ENCODE assay signal across 8 cellular contexts in the genomic region with DNA sequence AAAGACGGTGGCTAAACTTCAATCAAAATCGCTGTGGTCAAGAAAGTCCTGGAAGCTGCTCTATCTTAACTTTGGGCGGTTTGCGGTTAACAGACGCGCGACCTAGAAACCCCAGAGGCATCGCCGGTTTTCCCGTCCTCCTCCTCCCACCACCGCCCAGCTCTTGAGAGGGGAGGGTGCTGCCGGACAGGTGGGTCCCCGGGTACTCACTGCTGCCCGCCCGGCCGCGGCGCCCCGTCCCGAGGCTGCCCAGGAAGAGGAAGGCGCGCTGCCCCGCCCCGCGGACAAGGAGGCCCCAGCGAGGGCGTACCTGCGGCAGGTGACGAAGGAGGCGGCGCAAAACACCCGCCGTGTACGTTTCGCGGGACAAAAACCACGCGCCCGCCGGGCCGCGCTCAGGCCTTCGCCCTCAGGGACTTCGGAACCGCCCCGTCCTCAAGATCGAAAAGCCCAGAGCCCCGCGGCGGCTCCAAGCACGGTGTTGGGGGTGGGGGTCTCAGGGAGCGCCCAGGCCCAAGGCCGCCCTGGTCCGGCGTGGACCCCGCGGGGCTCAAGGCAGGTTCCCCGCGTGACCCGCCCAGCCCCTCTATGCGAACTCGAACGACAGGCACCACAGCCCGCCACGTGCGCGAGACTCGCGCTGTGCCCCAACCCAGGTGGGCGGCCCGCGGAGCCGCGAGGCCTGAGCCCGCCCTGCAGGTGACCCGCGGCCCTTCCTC. TPM values are rescaled to one million over a fixed set of nuclear protein-coding genes. Genes with fewer than 3 reads are reported as not detected.
DNase-seq lines count a peak whose midpoint lies in the region; ATAC-seq lines count a peak whose summit lies in the region.

A gene with protein sequence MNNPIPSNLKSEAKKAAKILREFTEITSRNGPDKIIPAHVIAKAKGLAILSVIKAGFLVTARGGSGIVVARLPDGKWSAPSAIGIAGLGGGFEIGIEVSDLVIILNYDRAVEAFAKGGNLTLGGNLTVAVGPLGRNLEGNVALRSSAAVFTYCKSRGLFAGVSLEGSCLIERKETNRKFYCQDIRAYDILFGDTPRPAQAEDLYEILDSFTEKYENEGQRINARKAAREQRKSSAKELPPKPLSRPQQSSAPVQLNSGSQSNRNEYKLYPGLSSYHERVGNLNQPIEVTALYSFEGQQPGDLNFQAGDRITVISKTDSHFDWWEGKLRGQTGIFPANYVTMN (minus strand): TSS at position 259 of the 719 bp plus-strand sequence. CDS start 48 bp downstream, at position 211.

- H3K36me3 ChIP-seq in BLaER1: peaks cover 28% of the 10 kb centered on the region
- no peaks in the 10 kb centered on the region for H3K36me3 ChIP-seq in ectodermal cell (ENCODE audit: control insufficient read depth, insufficient read depth, low read length)

- ATAC-seq in GM21367 (IDR thresholded peaks at IDR 0.05; ENCODE audit: unreplicated experiment) (peak; percentile 9), memory B cell (ENCODE audit: low read depth) (peak; percentile 33)

- 5 to 6% methylated on average over 77 of the region's 77 CpGs for WGBS in ectodermal cell, 2 experiments

- H3K4me1 Mint-ChIP-seq in IgD-negative memory B cell: peaks cover 15 to 27% (median 17%) of the 10 kb centered on the region in 3 donors
- H3K4me1 Mint-ChIP-seq in memory B cell: peaks cover 13% of the 10 kb centered on the region

- H3K27ac Mint-ChIP-seq in IgD-negative memory B cell (peak within 1 kb of the TSS; percentile 97 to 98 (median 97)), memory B cell (peak within 1 kb of the TSS; percentile 97)

- H3K27me3 ChIP-seq in BLaER1 (no peaks in the 10 kb centered on the region), ectodermal cell (ENCODE audit: control insufficient read depth, insufficient read depth, low read length, poor library complexity, severe bottlenecking) (peaks cover 16% of the 10 kb centered on the region)

- H3K27ac ChIP-seq in BLaER1 (peak within 1 kb of the TSS; percentile 89), ectodermal cell (ENCODE audit: insufficient read depth, low read depth, low read length, poor library complexity, severe bottlenecking) (no peak within 1 kb of the TSS)

- H3K9ac ChIP-seq in BLaER1: peak within 1 kb of the TSS; percentile 89

- H3K27me3 Mint-ChIP-seq in IgD-negative memory B cell (no peaks in the 10 kb centered on the region), memory B cell (no peaks in the 10 kb centered on the region)

- H3K9me3 Mint-ChIP-seq in IgD-negative memory B cell (peaks cover 0 to 1% (median 0%) of the 10 kb centered on the region in 3 donors), memory B cell (no peaks in the 10 kb centered on the region)

- H3K4me3 ChIP-seq in BLaER1 (peak within 1 kb of the TSS; percentile 92), ectodermal cell (ENCODE audit: insufficient read depth, low read depth, low read length) (peak within 1 kb of the TSS; percentile 76)

- H3K4me3 Mint-ChIP-seq in IgD-negative memory B cell: peak within 1 kb of the TSS; percentile 93 to 100 (median 97)
- H3K4me3 Mint-ChIP-seq in memory B cell: peak within 1 kb of the TSS; percentile 96

- H3K9me3 ChIP-seq in BLaER1 (peaks cover 13% of the 10 kb centered on the region), ectodermal cell (ENCODE audit: control insufficient read depth, low read length) (no peaks in the 10 kb centered on the region)

- peak within 1 kb of the TSS; percentile 97 for H3K4me2 ChIP-seq in BLaER1

- H3K4me1 ChIP-seq in BLaER1: peaks cover 71% of the 10 kb centered on the region
- peaks cover 6% of the 10 kb centered on the region for H3K4me1 ChIP-seq in ectodermal cell (ENCODE audit: control insufficient read depth, insufficient read depth, low read length)

- peaks cover 49% of the 10 kb centered on the region for H4K20me1 ChIP-seq in BLaER1

- peaks cover 3% of the 10 kb centered on the region for H3K36me3 Mint-ChIP-seq in IgD-negative memory B cell
- H3K36me3 Mint-ChIP-seq in memory B cell: peaks cover 6% of the 10 kb centered on the region

- DNase-seq in activated CD4-positive, alpha-beta T cell treated with anti-CD3 and anti-CD28 coated beads, Interleukin-2, amount 50 U/mL, for 1 hour: peak; percentile 62
- DNase-seq in memory B cell (ENCODE audit: low spot score in 2 of 2) (peak in 1 of 2 donors; percentile 43), cortex of kidney (lab: John Stamatoyannopoulos, UW) (no peak)
- DNase-seq in stimulated activated CD8-positive, alpha-beta memory T cell treated with anti-CD3 and anti-CD28 coated beads, Interleukin-4, amount 100 ng/mL, for 48 hours: peak; percentile 61

RNA-seq across cellular contexts. Expression of the gene that starts here (rescaled TPM):
- polyA plus RNA-seq in IgD-negative memory B cell: 18.8 TPM
- polyA plus RNA-seq in ectodermal cell (2013, experiment 1 of 4): 28.9 TPM
- polyA plus RNA-seq in ectodermal cell (2013, experiment 2 of 4): 28.7 TPM
- polyA plus RNA-seq in ectodermal cell (2013, experiment 3 of 4): 30.9 TPM
- 30.9 TPM for polyA plus RNA-seq in ectodermal cell (2013, experiment 4 of 4)
